Comparison of ENCODE assay signal across 13 cellular contexts in the genomic region with DNA sequence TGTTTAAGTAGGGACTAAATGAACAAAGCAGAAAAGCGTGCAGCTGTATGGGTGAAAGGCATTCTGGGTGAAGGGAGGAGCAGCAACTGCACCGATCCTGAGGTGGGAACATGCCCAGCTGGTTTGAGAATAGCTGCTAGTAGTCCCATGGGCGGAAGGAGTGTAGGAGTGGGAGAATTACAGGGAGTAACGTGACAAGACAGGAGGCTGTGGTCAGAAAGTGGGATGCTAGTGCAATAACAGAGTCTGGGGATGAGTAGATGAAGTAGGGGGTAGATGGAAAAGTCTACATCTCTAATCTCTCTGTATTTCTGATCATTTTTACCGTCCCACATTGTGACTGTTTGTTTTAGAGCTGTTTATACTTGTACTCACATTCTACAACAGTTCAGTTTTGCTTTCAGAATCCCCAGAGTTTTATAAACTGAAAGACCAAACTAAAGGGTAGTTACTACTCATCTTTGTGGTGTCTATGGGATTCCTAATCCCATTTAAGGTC.
DNase-seq lines count a peak whose midpoint lies in the region; ATAC-seq and TF ChIP-seq lines count a peak whose summit lies in the region.
"Had no signal": no experiment of that assay in that cellular context is flagged by ENCODE, and none has a peak within 500 bp of the region (broad histone marks: within the 10 kb centered on the region; RNA-seq: fewer than 3 reads in every experiment).

No MANE protein-coding gene starts in this region.

- H3K9me3 ChIP-seq in right atrium auricular region, result no peaks in the 10 kb centered on the region

- intact Hi-C loops in activated T-helper 1 cell treated with anti-CD3 and anti-CD28 coated beads, Interleukin-12 subunit alpha, Interleukin-12 subunit beta, Interleukin-2, Interleukin-4 antibody, amounts not matched to agents 30 ng/mL and 10 ng/mL and 1 ng/mL, durations not matched to agents 14 hours and 24 hours and 36 hours (cut with micrococcal nuclease), result loop anchor here (5.0 kb wide), 2 partner anchors 144 to 756 kb away; no protein-coding TSS in a partner anchor

- no peak for ATAC-seq in GM18517 (IDR thresholded peaks at IDR 0.05; ENCODE audit: unreplicated experiment)
- ATAC-seq: GM12878, PC-3 had no signal

- DNase-seq in GM04503 (ENCODE audit: low read depth), result peak; percentile 15
- no peak for DNase-seq in activated T-helper 1 cell treated with anti-CD3 and anti-CD28 coated beads, Interleukin-12 subunit alpha, Interleukin-12 subunit beta, Interleukin-2, Interleukin-4 antibody, amounts not matched to agents 30 ng/mL and 10 ng/mL and 1 ng/mL, durations not matched to agents 14 hours and 24 hours and 36 hours (ENCODE audit: low spot score)
- no peak for DNase-seq in right atrium auricular region (ENCODE audit: low spot score)
- DNase-seq in occipital lobe (lab: John Stamatoyannopoulos, UW), result no peak
- no peak for DNase-seq in NCI-H1694 treated with DMSO at 0.1 percent for 48 hours (lab: John Stamatoyannopoulos, UW)
- DNase-seq: activated CD8-positive, alpha-beta memory T cell treated with anti-CD3 and anti-CD28 coated beads, Interleukin-2, amount 50 U/mL, for 4 hours; Calu3; kidney glomerular epithelial cell; PC-3 had no signal

- peak overlapping the region; percentile 21 to 42 for H3K27ac ChIP-seq in right atrium auricular region
- H3K27ac ChIP-seq in skin epidermis, result peak overlapping the region in 11 of 21 experiments; percentile 3 to 73 (median 51)
- H3K27ac ChIP-seq: parathyroid adenoma had no signal

- peaks cover 22% of the 10 kb centered on the region for H3K36me3 Mint-ChIP-seq in activated T-helper 1 cell treated with anti-CD3 and anti-CD28 coated beads, Interleukin-12 subunit alpha, Interleukin-12 subunit beta, Interleukin-2, Interleukin-4 antibody, amounts not matched to agents 30 ng/mL and 10 ng/mL and 1 ng/mL, durations not matched to agents 14 hours and 24 hours and 36 hours (ENCODE audit: low read depth)

- H3K4me3 Mint-ChIP-seq in activated T-helper 1 cell treated with anti-CD3 and anti-CD28 coated beads, Interleukin-12 subunit alpha, Interleukin-12 subunit beta, Interleukin-2, Interleukin-4 antibody, amounts not matched to agents 30 ng/mL and 10 ng/mL and 1 ng/mL, durations not matched to agents 14 hours and 24 hours and 36 hours, result no peak overlapping the region

- no peaks in the 10 kb centered on the region for H3K27me3 Mint-ChIP-seq in activated T-helper 1 cell treated with anti-CD3 and anti-CD28 coated beads, Interleukin-12 subunit alpha, Interleukin-12 subunit beta, Interleukin-2, Interleukin-4 antibody, amounts not matched to agents 30 ng/mL and 10 ng/mL and 1 ng/mL, durations not matched to agents 14 hours and 24 hours and 36 hours (ENCODE audit: insufficient read depth)

- H3K9me3 Mint-ChIP-seq in activated T-helper 1 cell treated with anti-CD3 and anti-CD28 coated beads, Interleukin-12 subunit alpha, Interleukin-12 subunit beta, Interleukin-2, Interleukin-4 antibody, amounts not matched to agents 30 ng/mL and 10 ng/mL and 1 ng/mL, durations not matched to agents 14 hours and 24 hours and 36 hours, result no peaks in the 10 kb centered on the region

- no peaks in the 10 kb centered on the region for H3K36me3 ChIP-seq in right atrium auricular region

- H3K4me3 ChIP-seq in right atrium auricular region, result no peak overlapping the region
- no peak overlapping the region for H3K4me3 ChIP-seq in skin epidermis
- H3K4me3 ChIP-seq: GM12878 had no signal

- no peaks in the 10 kb centered on the region for H3K4me1 ChIP-seq in right atrium auricular region
- H3K4me1 ChIP-seq: parathyroid adenoma had no signal

- peaks cover 15% of the 10 kb centered on the region for H3K4me1 Mint-ChIP-seq in activated T-helper 1 cell treated with anti-CD3 and anti-CD28 coated beads, Interleukin-12 subunit alpha, Interleukin-12 subunit beta, Interleukin-2, Interleukin-4 antibody, amounts not matched to agents 30 ng/mL and 10 ng/mL and 1 ng/mL, durations not matched to agents 14 hours and 24 hours and 36 hours (ENCODE audit: low read depth)

- H3K27me3 ChIP-seq in right atrium auricular region, result no peaks in the 10 kb centered on the region

- no peak for TF ChIP-seq CTCF in right atrium auricular region (IDR thresholded peaks at IDR 0.05)

- peak overlapping the region; percentile 88 for H3K27ac Mint-ChIP-seq in activated T-helper 1 cell treated with anti-CD3 and anti-CD28 coated beads, Interleukin-12 subunit alpha, Interleukin-12 subunit beta, Interleukin-2, Interleukin-4 antibody, amounts not matched to agents 30 ng/mL and 10 ng/mL and 1 ng/mL, durations not matched to agents 14 hours and 24 hours and 36 hours
